ENCODE assay signal across 19 cellular contexts in the genomic region with DNA sequence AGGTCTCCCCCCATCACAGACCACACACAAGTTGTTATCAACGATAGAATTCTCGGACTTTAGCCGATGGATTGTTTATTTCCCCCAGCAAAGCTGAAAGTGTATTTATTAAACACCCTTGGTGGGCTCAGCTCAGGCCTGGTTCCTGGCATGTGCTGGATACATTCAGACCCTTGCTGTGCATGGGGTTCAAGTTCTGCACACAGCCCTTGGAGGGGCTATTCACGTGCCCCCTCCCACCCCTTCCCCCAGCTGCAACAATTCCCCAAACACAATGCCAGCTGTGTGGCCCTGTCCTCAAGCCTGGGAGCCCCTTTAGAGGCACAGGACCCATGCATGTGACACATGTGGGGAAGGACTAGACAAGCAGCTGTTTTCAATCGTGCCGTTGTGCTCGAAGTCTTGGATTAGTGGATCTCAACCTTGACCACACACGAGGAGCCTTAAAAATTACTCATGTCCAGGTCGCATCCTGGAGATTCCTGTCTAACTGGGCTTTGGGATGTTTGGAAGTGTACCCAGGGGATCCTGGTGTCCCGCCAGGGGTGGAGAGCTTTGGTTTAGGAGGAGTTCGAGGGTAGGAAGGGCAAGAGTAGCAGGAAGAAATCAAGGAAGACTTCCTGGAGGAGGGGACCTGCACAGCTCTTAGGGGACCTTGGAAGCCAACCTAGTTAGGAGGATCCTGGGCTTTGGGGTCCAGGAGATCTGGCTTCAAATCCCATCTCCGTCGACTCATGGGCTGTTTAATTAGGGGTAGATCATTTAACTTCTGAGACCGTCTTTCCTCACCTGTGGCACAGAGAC.
"Had no signal": no experiment of that assay in that cellular context is flagged by ENCODE, and none has a peak within 500 bp of the region (broad histone marks: within the 10 kb centered on the region; RNA-seq: fewer than 3 reads in every experiment).

No MANE protein-coding gene starts in this region.

- H3K9me3 ChIP-seq: adrenal gland, colonic mucosa, prostate gland, right atrium auricular region, thoracic aorta, uterus had no signal

- H3K4me3 Mint-ChIP-seq: activated naive CD4-positive, alpha-beta T cell treated with anti-CD3 and anti-CD28 coated beads, Interleukin-2, amount 50 U/mL, for 24 hours; mesothelial cell of epicardium; stimulated activated naive CD8-positive, alpha-beta T cell treated with anti-CD3 and anti-CD28 coated beads, Interleukin-15, amount 100 ng/mL, for 72 hours had no signal

- DNase-seq: activated CD4-positive, alpha-beta T cell treated with anti-CD3 and anti-CD28 coated beads for 1 hour; activated CD8-positive, alpha-beta memory T cell treated with anti-CD3 and anti-CD28 coated beads for 24 hours; activated CD8-positive, alpha-beta memory T cell treated with anti-CD3 and anti-CD28 coated beads, Interleukin-2, amount 50 U/mL, for 48 hours; activated effector memory CD4-positive, alpha-beta T cell treated with anti-CD3 and anti-CD28 coated beads, Interleukin-2, amount 50 U/mL, for 16 hours; activated T-cell treated with anti-CD3 and anti-CD28 coated beads, Interleukin-2, amount 50 U/mL, for 48 hours; adrenal gland; colonic mucosa; hypothalamus; islet precursor cell; stimulated activated naive CD8-positive, alpha-beta T cell treated with anti-CD3 and anti-CD28 coated beads, Interleukin-15, amount 100 ng/mL, for 72 hours; uterus; WERI-Rb-1 had no signal

- H3K27me3 Mint-ChIP-seq: activated naive CD4-positive, alpha-beta T cell treated with anti-CD3 and anti-CD28 coated beads, Interleukin-2, amount 50 U/mL, for 24 hours; stimulated activated naive CD8-positive, alpha-beta T cell treated with anti-CD3 and anti-CD28 coated beads, Interleukin-15, amount 100 ng/mL, for 72 hours had no signal

- H3K36me3 ChIP-seq: neural progenitor cell, prostate gland, uterus, WERI-Rb-1 had no signal

- H3K9me3 Mint-ChIP-seq: activated naive CD4-positive, alpha-beta T cell treated with anti-CD3 and anti-CD28 coated beads, Interleukin-2, amount 50 U/mL, for 24 hours; mesothelial cell of epicardium; neural progenitor cell; stimulated activated naive CD8-positive, alpha-beta T cell treated with anti-CD3 and anti-CD28 coated beads, Interleukin-15, amount 100 ng/mL, for 72 hours had no signal

- H3K27ac Mint-ChIP-seq: activated naive CD4-positive, alpha-beta T cell treated with anti-CD3 and anti-CD28 coated beads, Interleukin-2, amount 50 U/mL, for 24 hours had no signal

- H3K27me3 ChIP-seq: adrenal gland, colonic mucosa, neural progenitor cell, right atrium auricular region, uterus had no signal

- H3K4me3 ChIP-seq: adrenal gland, colonic mucosa, neural progenitor cell, prostate gland, right atrium auricular region, skin epidermis, thoracic aorta, uterus had no signal

- H3K4me1 Mint-ChIP-seq: mesothelial cell of epicardium; neural progenitor cell; stimulated activated naive CD8-positive, alpha-beta T cell treated with anti-CD3 and anti-CD28 coated beads, Interleukin-15, amount 100 ng/mL, for 72 hours had no signal

- H3K4me1 ChIP-seq: adrenal gland, colonic mucosa, neural progenitor cell, prostate gland, right atrium auricular region, uterus had no signal

- H3K27ac ChIP-seq: colonic mucosa, neural progenitor cell, prostate gland, right atrium auricular region, thoracic aorta, uterus, WERI-Rb-1 had no signal
